In the genomic region with DNA sequence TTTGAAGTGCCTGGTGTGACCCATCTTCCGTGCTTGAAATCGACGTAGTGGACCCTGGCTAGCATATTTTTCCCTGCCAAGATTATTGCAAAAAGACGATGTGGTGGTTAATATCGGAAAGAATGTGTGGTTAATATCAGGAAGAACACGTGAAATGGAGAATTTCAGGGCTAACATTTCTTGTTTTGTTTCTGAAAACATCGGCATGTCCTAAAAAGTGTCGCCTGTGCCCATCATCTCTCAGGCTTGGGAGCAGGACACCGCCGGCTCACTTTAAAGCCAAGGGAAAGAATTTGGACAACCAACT, we compare ENCODE assay signal across 8 cellular contexts. TPM values are rescaled to one million over a fixed set of nuclear protein-coding genes. Genes with fewer than 3 reads are reported as not detected.
DNase-seq lines count a peak whose midpoint lies in the region; ATAC-seq and TF ChIP-seq lines count a peak whose summit lies in the region.

No MANE protein-coding gene starts in this region.

- peaks cover 10 to 16% of the 10 kb centered on the region in 2 donors for H3K4me1 ChIP-seq in esophagus (ENCODE audit: control insufficient read depth in 2 of 2, insufficient read depth in 2 of 2, low read length in 1 of 2)
- peaks cover 12% of the 10 kb centered on the region for H3K4me1 ChIP-seq in psoas muscle

- H3K4me3 ChIP-seq in esophagus (ENCODE audit: low read depth in 1 of 2, low read length in 2 of 2) (peak overlapping the region; percentile 48 to 61), psoas muscle (peak overlapping the region; percentile 70)

- DNase-seq in DMS53 treated with DMSO at 0.1 percent for 48 hours (lab: John Stamatoyannopoulos, UW; ENCODE audit: unreplicated experiment): peak; percentile 67
- no peak for DNase-seq in RWPE1 (ENCODE audit: low spot score)
- DNase-seq in psoas muscle: no peak
- DNase-seq in COLO829 (ENCODE audit: low spot score): no peak
- DNase-seq in NCI-H2171 treated with DMSO at 0.1 percent for 48 hours (lab: John Stamatoyannopoulos, UW): no peak
- DNase-seq in NCI-H1048 (lab: John Stamatoyannopoulos, UW): no peak
- DNase-seq in AG20443 (ENCODE audit: low spot score): no peak

- 4 to 6% methylated on average over 10 of the region's 10 CpGs for WGBS in esophagus, 2 donors
- WGBS in psoas muscle, 3 donors: 3 to 7% (median 4%) methylated on average over 10 of the region's 10 CpGs

- H3K27me3 ChIP-seq in esophagus (ENCODE audit: control insufficient read depth in 1 of 2, insufficient read depth in 2 of 2, low read length in 2 of 2): no peaks in the 10 kb centered on the region
- H3K27me3 ChIP-seq in psoas muscle (ENCODE audit: insufficient read depth in 3 of 3, low read length in 2 of 3): peaks cover 0 to 1% (median 0%) of the 10 kb centered on the region in 3 donors

- H3K27ac ChIP-seq in RWPE1 (peak overlapping the region; percentile 89), esophagus (ENCODE audit: low read depth in 2 of 2, low read length in 1 of 2) (peak overlapping the region; percentile 91 to 93), psoas muscle (peak overlapping the region; percentile 93)

- POLR2A ChIA-PET in RWPE1 (lab: Yijun Ruan, JAX; ENCODE audit: low non-redundant PET): interaction anchor here (0.6 to 1.0 kb wide), 3 partner anchors 13 to 107 kb away, joined by 4 read pairs; partner anchors contain the start of genes CENPX and LRRC45

- intact Hi-C loops in psoas muscle (cut with DNase I): loop anchor here in 1 of 2 donors (10.0 kb wide), 1 partner anchor 267 kb away; no protein-coding TSS in a partner anchor

- H3K36me3 ChIP-seq in esophagus (ENCODE audit: control insufficient read depth in 2 of 2, insufficient read depth in 2 of 2, low read length in 1 of 2) (peaks cover 3 to 5% of the 10 kb centered on the region in 2 donors), psoas muscle (ENCODE audit: insufficient read depth in 1 of 2, low read depth in 1 of 2) (peaks cover 0 to 7% of the 10 kb centered on the region in 2 donors)

- H3K9me3 ChIP-seq in esophagus (ENCODE audit: control insufficient read depth in 2 of 2, insufficient read depth in 1 of 2, low read depth in 1 of 2, low read length in 1 of 2) (peaks cover 0 to 5% of the 10 kb centered on the region in 2 donors), psoas muscle (no peaks in the 10 kb centered on the region)

- no peak for ATAC-seq in psoas muscle

- CTCF ChIA-PET in RWPE1 (lab: Yijun Ruan, JAX): interaction anchor here (0.6 to 0.9 kb wide), 6 partner anchors 9 to 98 kb away, joined by 3 to 6 read pairs (median 4); partner anchors contain the start of genes ASPSCR1 and NOTUM

- no peak for TF ChIP-seq CTCF in RWPE1 (conservative IDR thresholded peaks at IDR 0.05; ENCODE audit: low read depth)
- no peak for TF ChIP-seq CTCF in psoas muscle (IDR thresholded peaks at IDR 0.05)

RNA-seq across cellular contexts. Expression of gene DCXR, which starts 0.3 kb away (rescaled TPM):
- polyA plus RNA-seq in esophagus: 100 to 1,000 TPM; 136 to 145 TPM
- total RNA-seq in psoas muscle: 100 to 1,000 TPM; 111 to 216 (median 155) TPM
- 100 to 1,000 TPM; 117 to 158 (median 147) TPM for polyA plus RNA-seq in psoas muscle

RNA-seq across cellular contexts. Expression of gene RAC3, which starts 6.4 kb away (rescaled TPM):
- polyA plus RNA-seq in esophagus (1 to 10 TPM; 7.1 to 9.6 TPM), psoas muscle (under 1 TPM in 2 of 3 donors, not detected in 1; 0.05 to 0.83 TPM)
- total RNA-seq in psoas muscle: not detected

RNA-seq across cellular contexts. Expression of gene RFNG, which starts 13.8 kb away (rescaled TPM):
- polyA plus RNA-seq in esophagus (10 to 100 TPM; 27.4 to 36.4 TPM), psoas muscle (10 to 100 TPM; 31.0 to 40.7 (median 37.3) TPM)
- total RNA-seq in psoas muscle: 10 to 100 TPM; 27.1 to 37.3 (median 29.3) TPM

RNA-seq across cellular contexts. Expression of gene GPS1, which starts 13.9 kb away (rescaled TPM):
- polyA plus RNA-seq in esophagus (10 to 100 TPM; 61.7 to 65.8 TPM), psoas muscle (100 to 1,000 TPM in 2 of 3 donors, 10 to 100 TPM in 1; 87.1 to 114 (median 104) TPM)
- total RNA-seq in psoas muscle: 100 to 1,000 TPM in 2 of 4 donors, 10 to 100 TPM in 2; 89.8 to 112 (median 97.7) TPM

RNA-seq across cellular contexts. Expression of gene LRRC45, which starts 14.7 kb away (rescaled TPM):
- polyA plus RNA-seq in esophagus (10 to 100 TPM; 10.6 to 17.2 TPM), psoas muscle (1 to 10 TPM; 3.5 to 7.1 (median 4.0) TPM)
- 1 to 10 TPM; 1.4 to 3.0 (median 1.9) TPM for total RNA-seq in psoas muscle

Comparison
In these comparisons a context has a peak if more than half of its experiments do, and no peak if none do; other contexts are left out.
1. RNA of gene RAC3, which starts 6.4 kb away (polyA plus RNA-seq): 7.1 to 9.6 TPM in esophagus; 0.05 to 0.83 TPM in psoas muscle; every median in the first group is over 4 times any median in the second.
2. Peak in every context shown above with its lines, with median percentiles within 50 percentile points of each other: H3K27ac ChIP-seq.